ENCODE assay signal across 8 cellular contexts in genomic region chr1:23343246-23344110, GRCh38. TPM values are rescaled to one million over a fixed set of nuclear protein-coding genes. Genes with fewer than 3 reads are reported as not detected.
DNase-seq lines count a peak whose midpoint lies in the region; ATAC-seq and TF ChIP-seq lines count a peak whose summit lies in the region.

No MANE protein-coding gene starts in this region.

- no peak for ATAC-seq in CD8-positive, alpha-beta T cell
- ATAC-seq in GM19452 (IDR thresholded peaks at IDR 0.05; ENCODE audit: unreplicated experiment) (peak; percentile 24), left lobe of liver (peak; percentile 58)

- peaks cover 37% of the 10 kb centered on the region for H3K4me1 ChIP-seq in CD8-positive, alpha-beta T cell (ENCODE audit: insufficient read depth, low read length)
- H3K4me1 ChIP-seq in HUES6 (ENCODE audit: control insufficient read depth, insufficient read depth, low read length): peaks cover 28% of the 10 kb centered on the region; the same call in 1 of the 2 replicates

- no peaks in the 10 kb centered on the region for H3K9me3 ChIP-seq in CD8-positive, alpha-beta T cell (ENCODE audit: low read length)
- no peaks in the 10 kb centered on the region for H3K9me3 ChIP-seq in HUES6 (ENCODE audit: control insufficient read depth, insufficient read depth, low read depth, low read length)

- H3K9me3 Mint-ChIP-seq in CD8-positive, alpha-beta T cell: no peaks in the 10 kb centered on the region

- no peak for TF ChIP-seq CTCF in CD8-positive, alpha-beta T cell (IDR thresholded peaks at IDR 0.05)
- TF ChIP-seq CTCF in VCaP (conservative IDR thresholded peaks at IDR 0.05): no peak

- H3K27ac ChIP-seq in CD8-positive, alpha-beta T cell (ENCODE audit: low read depth, low read length): peak overlapping the region; percentile 78
- peak overlapping the region; percentile 96 for H3K27ac ChIP-seq in HUES6 (ENCODE audit: low read depth, low read length)
- H3K27ac ChIP-seq in VCaP: peak overlapping the region; percentile 98

- H3K27ac Mint-ChIP-seq in CD8-positive, alpha-beta T cell: peak overlapping the region; percentile 93

- intact Hi-C loops in CD8-positive, alpha-beta T cell (cut with DNase I, micrococcal nuclease): loop anchor here (1.0 to 10.0 kb wide), 7 partner anchors 25 to 214 kb away; partner anchors contain the start of genes ASAP3 (in 2 of the 2), E2F2 (in 2 of the 2) and ID3 (in 1 of the 2)

- peaks cover 18% of the 10 kb centered on the region for H3K36me3 Mint-ChIP-seq in CD8-positive, alpha-beta T cell

- peaks cover 50% of the 10 kb centered on the region for H3K4me1 Mint-ChIP-seq in CD8-positive, alpha-beta T cell (ENCODE audit: low read depth)

- DNase-seq in CD8-positive, alpha-beta T cell: peak in 4 of 7 experiments; percentile 10 to 52 (median 22)
- DNase-seq in cerebellar cortex (ENCODE audit: low spot score): peak; percentile 28
- peak; percentile 60 for DNase-seq in left lobe of liver (ENCODE audit: low spot score)
- peak; percentile 67 for DNase-seq in stimulated activated CD4-positive, alpha-beta T cell treated with anti-CD3 and anti-CD28 coated beads, Interleukin-4, amount 100 ng/mL, for 24 hours
- DNase-seq in effector CD8-positive, alpha-beta T cell (lab: John Stamatoyannopoulos, UW): no peak

- H3K27me3 Mint-ChIP-seq in CD8-positive, alpha-beta T cell (ENCODE audit: low read depth): no peaks in the 10 kb centered on the region

- H3K36me3 ChIP-seq in CD8-positive, alpha-beta T cell (ENCODE audit: insufficient read depth, low read length): no peaks in the 10 kb centered on the region
- peaks cover 9% of the 10 kb centered on the region for H3K36me3 ChIP-seq in HUES6 (ENCODE audit: control insufficient read depth, insufficient read depth, low read length)

- CTCF ChIA-PET in CD8-positive, alpha-beta T cell (lab: Charles Lee): interaction anchor here (1.2 kb wide), 1 partner anchor 15 kb away, joined by 5 read pairs; no protein-coding TSS in a partner anchor

- H3K27me3 ChIP-seq in CD8-positive, alpha-beta T cell (ENCODE audit: insufficient read depth, low read length): no peaks in the 10 kb centered on the region
- H3K27me3 ChIP-seq in HUES6 (ENCODE audit: control insufficient read depth, insufficient read depth, low read length): peaks cover 24% of the 10 kb centered on the region

- H3K9ac ChIP-seq in HUES6 (ENCODE audit: low read length): peak overlapping the region; percentile 97

- H3K4me3 ChIP-seq in CD8-positive, alpha-beta T cell (ENCODE audit: low read depth, low read length): peak overlapping the region; percentile 93
- peak overlapping the region; percentile 98 for H3K4me3 ChIP-seq in HUES6 (ENCODE audit: low read depth, low read length)

- peak overlapping the region; percentile 80 for H3K4me3 Mint-ChIP-seq in CD8-positive, alpha-beta T cell

- POLR2A ChIA-PET in CD8-positive, alpha-beta T cell (lab: Charles Lee): interaction anchor here (0.7 to 3.1 kb wide), 10 partner anchors 11 to 633 kb away, joined by 3 to 46 read pairs (median 6); partner anchors contain the start of genes RPL11 and ZNF436

RNA-seq across cellular contexts. Expression of gene HNRNPR, which starts 0.6 kb away (rescaled TPM):
- total RNA-seq in CD8-positive, alpha-beta T cell: 100 to 1,000 TPM; 102 to 103 TPM
- 32.2 TPM for total RNA-seq in left lobe of liver

RNA-seq across cellular contexts. Expression of gene ZNF436, which starts 26.2 kb away (rescaled TPM):
- total RNA-seq in CD8-positive, alpha-beta T cell: 1 to 10 TPM; 3.4 to 3.9 TPM
- total RNA-seq in left lobe of liver: 3.7 TPM
